27 cellular contexts compared by ENCODE assay signal in the genomic region with DNA sequence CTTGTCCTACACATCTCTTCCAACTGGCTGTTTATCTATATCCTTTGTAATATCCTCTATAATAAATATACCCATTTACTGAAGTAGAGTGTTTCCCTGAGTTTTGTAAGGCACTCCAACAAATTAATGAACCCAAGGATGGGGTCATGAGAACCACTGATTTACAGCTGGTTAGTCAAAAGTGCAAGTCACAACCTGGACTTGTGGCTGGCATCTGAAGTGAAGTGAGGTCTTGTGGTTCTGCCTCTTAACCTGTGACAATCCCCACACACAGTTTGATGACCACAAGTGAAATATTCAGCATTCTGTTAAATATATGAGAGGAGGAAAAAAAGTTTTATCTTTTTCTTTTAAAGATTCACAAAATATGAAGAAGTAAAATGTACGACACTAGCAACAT.
DNase-seq lines count a peak whose midpoint lies in the region; FAIRE-seq and TF ChIP-seq lines count a peak whose summit lies in the region.
"Had no signal": no experiment of that assay in that cellular context is flagged by ENCODE, and none has a peak within 500 bp of the region (broad histone marks: within the 10 kb centered on the region; RNA-seq: fewer than 3 reads in every experiment).

No MANE protein-coding gene starts in this region.

- peaks cover 3% of the 10 kb centered on the region for H3K4me1 Mint-ChIP-seq in astrocyte (ENCODE audit: low read depth, unreplicated experiment)

- no peaks in the 10 kb centered on the region for H3K27me3 ChIP-seq in astrocyte (ENCODE audit: insufficient read depth, low read length)
- H3K27me3 ChIP-seq: BLaER1 treated with 17β-estradiol and CSF1 and Interleukin-3, amounts not matched to agents 10 nM and 100 nM had no signal

- H4K20me1 ChIP-seq in astrocyte (ENCODE audit: insufficient read depth, low read length): no peaks in the 10 kb centered on the region
- H4K20me1 ChIP-seq: BLaER1 treated with 17β-estradiol and CSF1 and Interleukin-3, amounts not matched to agents 10 nM and 100 nM had no signal

- TF ChIP-seq CTCF in astrocyte (IDR thresholded peaks at IDR 0.05; ENCODE audit: insufficient read depth, low read depth, low read length): no peak

- H2AFZ ChIP-seq in astrocyte (ENCODE audit: low read depth, low read length): no peak overlapping the region
- H2AFZ ChIP-seq: GM23248, PC-9 had no signal

- no peaks in the 10 kb centered on the region for H3K36me3 ChIP-seq in astrocyte (ENCODE audit: insufficient read depth, low read length)
- H3K36me3 ChIP-seq: BLaER1 treated with 17β-estradiol and CSF1 and Interleukin-3, amounts not matched to agents 10 nM and 100 nM; HAP-1 had no signal

- DNase-seq in M059J (ENCODE audit: low read depth) (peak; percentile 47), astrocyte (ENCODE audit: low read depth) (peak; percentile 48), glomerular visceral epithelial cell (ENCODE audit: extremely low spot score) (peak; percentile 44), myocyte (ENCODE audit: low read depth) (peak; percentile 12), mucosa of gallbladder (ENCODE audit: low spot score) (no peak), NCI-H146 treated with DMSO at 0.1 percent for 48 hours (lab: John Stamatoyannopoulos, UW; ENCODE audit: unreplicated experiment) (no peak), RKO (ENCODE audit: low spot score) (no peak), midbrain (lab: John Stamatoyannopoulos, UW) (no peak)
- DNase-seq: AML-193; CD4-positive, alpha-beta T cell; GM23248; HFFc6; KBM-7; MM.1S; NCI-H1694; NCI-H2029 treated with DMSO at 0.1 percent for 48 hours; NCI-H2171; NCI-H345; NCI-H510A treated with DMSO at 0.1 percent for 48 hours; NCI-H748 treated with DMSO at 0.1 percent for 48 hours; NK-92 treated with Interleukin-12 subunit alpha and Interleukin-12 subunit beta, amount 100 ng/mL, for 24 hours; PC-9; SHP77 had no signal

- H3K4me2 ChIP-seq in astrocyte (ENCODE audit: low read length): no peak overlapping the region
- H3K4me2 ChIP-seq: BLaER1 treated with 17β-estradiol and CSF1 and Interleukin-3, amounts not matched to agents 10 nM and 100 nM; PC-9 had no signal

- H3K4me3 ChIP-seq in astrocyte (ENCODE audit: insufficient read depth, low read depth, low read length): no peak overlapping the region
- H3K4me3 ChIP-seq: BLaER1 treated with 17β-estradiol and CSF1 and Interleukin-3, amounts not matched to agents 10 nM and 100 nM; GM23248; HAP-1; PC-9 had no signal

- peaks cover 2% of the 10 kb centered on the region for H3K9me3 Mint-ChIP-seq in astrocyte (ENCODE audit: unreplicated experiment)
- H3K9me3 Mint-ChIP-seq: CD4-positive, alpha-beta T cell; HFFc6 had no signal

- peaks cover 1% of the 10 kb centered on the region for H3K36me3 Mint-ChIP-seq in astrocyte (ENCODE audit: low read depth, unreplicated experiment)

- H3K27ac ChIP-seq in astrocyte (ENCODE audit: low read depth, low read length): no peak overlapping the region
- H3K27ac ChIP-seq: BLaER1 treated with 17β-estradiol and CSF1 and Interleukin-3, amounts not matched to agents 10 nM and 100 nM; GM23248; PC-9; RWPE1 had no signal

- H3K4me1 ChIP-seq in astrocyte (ENCODE audit: insufficient read depth, low read length): no peaks in the 10 kb centered on the region
- H3K4me1 ChIP-seq: BLaER1 treated with 17β-estradiol and CSF1 and Interleukin-3, amounts not matched to agents 10 nM and 100 nM; HAP-1 had no signal

- H3K9ac ChIP-seq in astrocyte (ENCODE audit: low read length): no peak overlapping the region
- H3K9ac ChIP-seq: BLaER1 treated with 17β-estradiol and CSF1 and Interleukin-3, amounts not matched to agents 10 nM and 100 nM; GM23248 had no signal

- no peaks in the 10 kb centered on the region for H3K79me2 ChIP-seq in astrocyte (ENCODE audit: insufficient read depth, low read length)

- FAIRE-seq in astrocyte (lab: Jason Lieb, UNC): no peak
- FAIRE-seq: D721Med had no signal

- no peak overlapping the region for H3K27ac Mint-ChIP-seq in astrocyte (ENCODE audit: unreplicated experiment)
- H3K27ac Mint-ChIP-seq: CD4-positive, alpha-beta T cell; HFFc6 had no signal

- no peaks in the 10 kb centered on the region for H3K27me3 Mint-ChIP-seq in astrocyte (ENCODE audit: low read depth, unreplicated experiment)
- H3K27me3 Mint-ChIP-seq: CD4-positive, alpha-beta T cell had no signal

- H3K4me3 Mint-ChIP-seq in astrocyte (ENCODE audit: unreplicated experiment): no peak overlapping the region
- H3K4me3 Mint-ChIP-seq: CD4-positive, alpha-beta T cell; HFFc6 had no signal

- H3K9me3 ChIP-seq in astrocyte (ENCODE audit: insufficient read depth, low read depth, low read length): no peaks in the 10 kb centered on the region
- H3K9me3 ChIP-seq: BLaER1 treated with 17β-estradiol and CSF1 and Interleukin-3, amounts not matched to agents 10 nM and 100 nM; HAP-1 had no signal

Comparison
In these comparisons a context has a peak if more than half of its experiments do, and no peak if none do; other contexts are left out.
1. DNase-seq: peak in M059J (single experiment), astrocyte (single experiment), glomerular visceral epithelial cell (single experiment) and myocyte (single experiment); none in mucosa of gallbladder (single experiment), NCI-H146 treated with DMSO at 0.1 percent for 48 hours (single experiment), RKO (single experiment) and midbrain (single experiment).